25 cellular contexts compared by ENCODE assay signal in genomic region chr4:54742636-54743399, GRCh38.
DNase-seq lines count a peak whose midpoint lies in the region; ATAC-seq and TF ChIP-seq lines count a peak whose summit lies in the region.
"Had no signal": no experiment of that assay in that cellular context is flagged by ENCODE, and none has a peak within 500 bp of the region (broad histone marks: within the 10 kb centered on the region; RNA-seq: fewer than 3 reads in every experiment).

No MANE protein-coding gene starts in this region.

- peaks cover 19 to 25% of the 10 kb centered on the region in 2 experiments for H3K4me1 Mint-ChIP-seq in H9
- H3K4me1 Mint-ChIP-seq in WTC11: peaks cover 27% of the 10 kb centered on the region
- H3K4me1 Mint-ChIP-seq in stimulated activated effector memory CD8-positive, alpha-beta T cell treated with anti-CD3 and anti-CD28 coated beads, Interleukin-12 subunit alpha, Interleukin-12 subunit beta, amount 100 ng/mL, for 72 hours: no peaks in the 10 kb centered on the region
- H3K4me1 Mint-ChIP-seq: activated naive CD4-positive, alpha-beta T cell treated with anti-CD3 and anti-CD28 coated beads, Interleukin-2, amount 10 ng/mL, durations not matched to agents 7 days and 5 days; nephron had no signal

- H3K14ac ChIP-seq in H9 (ENCODE audit: insufficient read depth, low read length): no peak overlapping the region

- POLR2A ChIA-PET in WTC11 (lab: Charles Lee): no interaction called here

- no peak overlapping the region for H3K4ac ChIP-seq in H9 (ENCODE audit: low read depth, low read length)

- no peak overlapping the region for H2BK120ac ChIP-seq in H9 (ENCODE audit: low read depth, low read length, poor library complexity, severe bottlenecking)

- H3K27ac ChIP-seq in H9 (ENCODE audit: insufficient read length, low read depth, low read length): no peak overlapping the region
- H3K27ac ChIP-seq in osteoblast (ENCODE audit: low read depth, low read length): no peak overlapping the region
- H3K27ac ChIP-seq: breast epithelium, hepatocyte, SJCRH30 had no signal

- H3K27ac Mint-ChIP-seq in H9 (peak overlapping the region in 2 of 3 experiments; percentile 11 to 12; a peak in 2 of 7 replicates), WTC11 (peak overlapping the region; percentile 43; the same call in 1 of the 2 replicates)
- H3K27ac Mint-ChIP-seq in stimulated activated effector memory CD8-positive, alpha-beta T cell treated with anti-CD3 and anti-CD28 coated beads, Interleukin-12 subunit alpha, Interleukin-12 subunit beta, amount 100 ng/mL, for 72 hours: no peak overlapping the region
- H3K27ac Mint-ChIP-seq: activated naive CD4-positive, alpha-beta T cell treated with anti-CD3 and anti-CD28 coated beads, Interleukin-2, amount 10 ng/mL, durations not matched to agents 7 days and 5 days; activated T-cell treated with anti-CD3 and anti-CD28 coated beads, Interleukin-2, amount 50 U/mL, for 72 hours; CD8-positive, alpha-beta T cell; nephron; T-helper 1 cell treated with Interleukin-12 subunit alpha and Interleukin-12 subunit beta and Interleukin-4 antibody, amounts not matched to agents 30 μg/mL and 1 μg/mL, for 36 hours had no signal

- H3K36me3 Mint-ChIP-seq in H9 (ENCODE audit: insufficient read depth in 1 of 3, low read depth in 3 of 3) (peaks cover 19 to 42% (median 28%) of the 10 kb centered on the region in 3 experiments), WTC11 (peaks cover 55% of the 10 kb centered on the region)
- no peaks in the 10 kb centered on the region for H3K36me3 Mint-ChIP-seq in stimulated activated effector memory CD8-positive, alpha-beta T cell treated with anti-CD3 and anti-CD28 coated beads, Interleukin-12 subunit alpha, Interleukin-12 subunit beta, amount 100 ng/mL, for 72 hours
- H3K36me3 Mint-ChIP-seq: activated naive CD4-positive, alpha-beta T cell treated with anti-CD3 and anti-CD28 coated beads, Interleukin-2, amount 10 ng/mL, durations not matched to agents 7 days and 5 days; CD8-positive, alpha-beta T cell had no signal

- H3K23ac ChIP-seq in H9 (ENCODE audit: insufficient read length, low read depth, low read length): no peak overlapping the region

- no peak overlapping the region for H2BK15ac ChIP-seq in H9 (ENCODE audit: low read depth, low read length)

- no peak overlapping the region for H4K5ac ChIP-seq in H9 (ENCODE audit: insufficient read length, low read depth, low read length)

- TF ChIP-seq CTCF in H9 (conservative IDR thresholded peaks at IDR 0.05) (no peak), WTC11 (IDR thresholded peaks at IDR 0.05) (no peak), osteoblast (IDR thresholded peaks at IDR 0.05; ENCODE audit: extremely low read depth, low read depth, low read length) (no peak)

- H3K27me3 ChIP-seq in H9 (ENCODE audit: insufficient read depth, low read length) (no peaks in the 10 kb centered on the region), osteoblast (ENCODE audit: insufficient read depth, low read length) (no peaks in the 10 kb centered on the region)
- H3K27me3 ChIP-seq: breast epithelium, hepatocyte, SJCRH30 had no signal

- no peak overlapping the region for H4K91ac ChIP-seq in H9 (ENCODE audit: insufficient read length, low read depth, low read length)

- H2AK5ac ChIP-seq in H9 (ENCODE audit: insufficient read length, low read length): no peak overlapping the region

- no peaks in the 10 kb centered on the region for H3K36me3 ChIP-seq in osteoblast (ENCODE audit: insufficient read depth, low read length)
- H3K36me3 ChIP-seq: breast epithelium, SJCRH30 had no signal

- CTCF ChIA-PET in WTC11 (lab: Charles Lee): interaction anchor here (1.2 kb wide), 1 partner anchor 203 kb away, joined by 3 read pairs; no protein-coding TSS in a partner anchor

- H3K79me2 ChIP-seq in H9 (ENCODE audit: insufficient read depth, low read length): no peaks in the 10 kb centered on the region
- H3K79me2 ChIP-seq in osteoblast (ENCODE audit: insufficient read depth, low read length): no peaks in the 10 kb centered on the region
- H3K79me2 ChIP-seq: hepatocyte had no signal

- WGBS in H9 (ENCODE audit: extremely low coverage, insufficient read length, low lambda C conversion rate): no CpG with 5 or more reads among the region's 9 CpGs

- H3K18ac ChIP-seq in H9 (ENCODE audit: insufficient read length, low read depth, low read length): no peak overlapping the region

- no peak overlapping the region for H3T11ph ChIP-seq in H9 (ENCODE audit: low read length)

- no peaks in the 10 kb centered on the region; the same call in 1 of the 2 replicates for H3K27me3 Mint-ChIP-seq in H9 (ENCODE audit: low read depth)
- H3K27me3 Mint-ChIP-seq in WTC11 (ENCODE audit: low read depth): no peaks in the 10 kb centered on the region; the same call in 1 of the 2 replicates
- H3K27me3 Mint-ChIP-seq: activated naive CD4-positive, alpha-beta T cell treated with anti-CD3 and anti-CD28 coated beads, Interleukin-2, amount 10 ng/mL, durations not matched to agents 7 days and 5 days had no signal

- no peak overlapping the region for H4K8ac ChIP-seq in H9 (replicated peaks; ENCODE audit: insufficient read length, low read depth, low read length)

- H3K79me1 ChIP-seq in H9 (ENCODE audit: insufficient read depth, low read depth, low read length, poor library complexity, severe bottlenecking): no peaks in the 10 kb centered on the region

- peaks cover 20 to 31% of the 10 kb centered on the region in 2 experiments for H3K9me3 Mint-ChIP-seq in H9
- peaks cover 41% of the 10 kb centered on the region for H3K9me3 Mint-ChIP-seq in WTC11
- H3K9me3 Mint-ChIP-seq in stimulated activated effector memory CD8-positive, alpha-beta T cell treated with anti-CD3 and anti-CD28 coated beads, Interleukin-12 subunit alpha, Interleukin-12 subunit beta, amount 100 ng/mL, for 72 hours: peaks cover 13% of the 10 kb centered on the region
- H3K9me3 Mint-ChIP-seq: T-helper 1 cell treated with Interleukin-12 subunit alpha and Interleukin-12 subunit beta and Interleukin-4 antibody, amounts not matched to agents 30 μg/mL and 1 μg/mL, for 36 hours had no signal

- DNase-seq in H9 (peak; percentile 40), MV-4-11 (lab: John Stamatoyannopoulos, UW) (peak; percentile 96), WTC11 (ENCODE audit: low spot score) (no peak), osteoblast (ENCODE audit: insufficient read length, low spot score, missing footprints) (peak; percentile 15)
- no peak for DNase-seq in stimulated activated effector memory CD8-positive, alpha-beta T cell treated with anti-CD3 and anti-CD28 coated beads, Interleukin-12 subunit alpha, Interleukin-12 subunit beta, amount 100 ng/mL, for 72 hours (ENCODE audit: low spot score in 2 of 2)
- DNase-seq: activated CD4-positive, alpha-beta T cell treated with anti-CD3 and anti-CD28 coated beads for 48 hours; activated naive CD4-positive, alpha-beta T cell treated with anti-CD3 and anti-CD28 coated beads, Interleukin-2, amount 10 ng/mL, durations not matched to agents 7 days and 5 days; activated T-cell treated with anti-CD3 and anti-CD28 coated beads, Interleukin-2, amount 50 U/mL, for 72 hours; amniotic stem cell; CD8-positive, alpha-beta T cell; DMS153; effector memory CD4-positive, alpha-beta T cell; midbrain; NCI-H1694; NCI-H2171; NCI-H524 treated with DMSO at 0.1 percent for 48 hours; PC-3; SJCRH30; trophoblast cell had no signal

- no peak overlapping the region for H3K56ac ChIP-seq in H9 (ENCODE audit: insufficient read length, low read depth, low read length)

- H3K9me3 ChIP-seq in H9 (ENCODE audit: control insufficient read depth, low read depth, low read length): no peaks in the 10 kb centered on the region
- no peaks in the 10 kb centered on the region for H3K9me3 ChIP-seq in osteoblast (ENCODE audit: low read depth, low read length)
- H3K9me3 ChIP-seq: breast epithelium, SJCRH30 had no signal

- no peak overlapping the region for H2AFZ ChIP-seq in H9 (ENCODE audit: low read length)
- no peak overlapping the region for H2AFZ ChIP-seq in osteoblast (ENCODE audit: low read length)
- H2AFZ ChIP-seq: hepatocyte had no signal

- H3K4me3 ChIP-seq in osteoblast (ENCODE audit: insufficient read depth, low read length): no peak overlapping the region
- H3K4me3 ChIP-seq: breast epithelium, hepatocyte, SJCRH30 had no signal

- H3K4me3 Mint-ChIP-seq in H9 (no peak overlapping the region), WTC11 (no peak overlapping the region)
- no peak overlapping the region for H3K4me3 Mint-ChIP-seq in stimulated activated effector memory CD8-positive, alpha-beta T cell treated with anti-CD3 and anti-CD28 coated beads, Interleukin-12 subunit alpha, Interleukin-12 subunit beta, amount 100 ng/mL, for 72 hours
- H3K4me3 Mint-ChIP-seq: activated naive CD4-positive, alpha-beta T cell treated with anti-CD3 and anti-CD28 coated beads, Interleukin-2, amount 10 ng/mL, durations not matched to agents 7 days and 5 days; activated T-cell treated with anti-CD3 and anti-CD28 coated beads, Interleukin-2, amount 50 U/mL, for 72 hours; CD8-positive, alpha-beta T cell; nephron; T-helper 1 cell treated with Interleukin-12 subunit alpha and Interleukin-12 subunit beta and Interleukin-4 antibody, amounts not matched to agents 30 μg/mL and 1 μg/mL, for 36 hours had no signal

- H3K4me1 ChIP-seq in H9 (ENCODE audit: insufficient read depth, low read length) (peaks cover 4% of the 10 kb centered on the region; the same call in 1 of the 2 replicates), osteoblast (ENCODE audit: insufficient read depth, low read length) (no peaks in the 10 kb centered on the region)
- H3K4me1 ChIP-seq: breast epithelium, SJCRH30 had no signal

- peak; percentile 74 for ATAC-seq in WTC11
- no peak for ATAC-seq in HG03196 (IDR thresholded peaks at IDR 0.05; ENCODE audit: unreplicated experiment)
- ATAC-seq in stimulated activated effector memory CD8-positive, alpha-beta T cell treated with anti-CD3 and anti-CD28 coated beads, Interleukin-12 subunit alpha, Interleukin-12 subunit beta, amount 100 ng/mL, for 72 hours: no peak
- no peak for ATAC-seq in activated CD4-positive, CD25-positive, alpha-beta regulatory T cell treated with anti-CD3 and anti-CD28 coated beads, Interleukin-2, amount 50 U/mL, for 24 hours
- ATAC-seq: activated T-cell treated with anti-CD3 and anti-CD28 coated beads, Interleukin-2, amount 50 U/mL, for 72 hours; CD8-positive, alpha-beta T cell; PC-3 had no signal

- H3K9ac ChIP-seq in H9 (ENCODE audit: extremely low read depth, insufficient read length, low read length): no peak overlapping the region

- H2BK12ac ChIP-seq in H9 (ENCODE audit: insufficient read length, low read depth, low read length): no peak overlapping the region

- no peak overlapping the region for H3K4me2 ChIP-seq in H9 (ENCODE audit: insufficient read depth, insufficient read length, low read length)
- no peak overlapping the region for H3K4me2 ChIP-seq in osteoblast (ENCODE audit: insufficient read depth, low read length)
- H3K4me2 ChIP-seq: hepatocyte had no signal

- no peak overlapping the region for H2BK20ac ChIP-seq in H9 (ENCODE audit: low read depth, low read length, poor library complexity, severe bottlenecking)

- H4K20me1 ChIP-seq in H9 (ENCODE audit: control insufficient read depth, insufficient read depth, insufficient read length) (no peaks in the 10 kb centered on the region), osteoblast (ENCODE audit: insufficient read depth, low read length) (no peaks in the 10 kb centered on the region)

- no peaks in the 10 kb centered on the region for H3K23me2 ChIP-seq in H9 (ENCODE audit: insufficient read length, low read depth, low read length, poor library complexity, severe bottlenecking)

- H2BK5ac ChIP-seq in H9 (ENCODE audit: insufficient read length, low read length): no peak overlapping the region

Comparison
In these comparisons a context has a peak if more than half of its experiments do, and no peak if none do; other contexts are left out.
1. DNase-seq: peak in H9 (single experiment), MV-4-11 (single experiment) and osteoblast (single experiment); none in WTC11 (single experiment) and stimulated activated effector memory CD8-positive, alpha-beta T cell treated with anti-CD3 and anti-CD28 coated beads, Interleukin-12 subunit alpha, Interleukin-12 subunit beta, amount 100 ng/mL, for 72 hours (0 of 2).